21 cellular contexts compared by ENCODE assay signal in the genomic region with DNA sequence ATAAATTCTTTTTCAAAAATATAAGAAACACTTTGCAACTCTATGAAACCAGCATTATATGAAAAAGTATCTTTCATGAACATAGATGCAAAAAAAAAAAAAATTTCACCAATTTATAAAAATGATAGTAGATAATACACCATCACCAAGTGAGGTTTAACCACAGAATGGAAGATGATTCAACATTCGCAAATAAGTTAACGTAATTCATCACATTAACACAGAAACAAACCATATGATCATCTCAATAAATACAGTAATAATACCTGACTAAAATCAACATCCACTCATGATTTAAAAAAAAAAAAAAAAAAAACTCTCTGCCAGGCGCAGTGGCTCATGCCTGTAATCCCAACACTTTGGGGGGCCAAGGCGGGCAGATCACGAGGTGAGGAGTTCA.
"Had no signal": no experiment of that assay in that cellular context is flagged by ENCODE, and none has a peak within 500 bp of the region (broad histone marks: within the 10 kb centered on the region; RNA-seq: fewer than 3 reads in every experiment).

No MANE protein-coding gene starts in this region.

- H3K27me3 Mint-ChIP-seq: activated naive CD8-positive, alpha-beta T cell treated with anti-CD3 and anti-CD28 coated beads for 36 hours; central memory CD8-positive, alpha-beta T cell; progenitor cell of endocrine pancreas; T-cell; type B pancreatic cell had no signal

- H3K4me2 ChIP-seq: neural progenitor cell, SK-N-SH had no signal

- H3K9me3 Mint-ChIP-seq: central memory CD8-positive, alpha-beta T cell; T-cell; type B pancreatic cell had no signal

- H3K9me3 ChIP-seq: colonic mucosa, left lung, SK-N-SH had no signal

- H3K27ac Mint-ChIP-seq: neural progenitor cell, progenitor cell of endocrine pancreas, type B pancreatic cell had no signal

- H3K4me1 ChIP-seq: colonic mucosa had no signal

- H3K27me3 ChIP-seq: colonic mucosa, left lung, neural progenitor cell, stomach had no signal

- ATAC-seq: left lung, T-cell had no signal

- H3K4me3 Mint-ChIP-seq: activated naive CD8-positive, alpha-beta T cell treated with anti-CD3 and anti-CD28 coated beads for 36 hours; neural progenitor cell; type B pancreatic cell had no signal

- H3K4me3 ChIP-seq: colonic mucosa, left lung, neural progenitor cell, stomach had no signal

- FAIRE-seq: frontal cortex had no signal

- H2AFZ ChIP-seq: neural progenitor cell had no signal

- H3K27ac ChIP-seq: colonic mucosa, left lung, neural progenitor cell had no signal

- DNase-seq: activated CD4-positive, CD25-positive, alpha-beta regulatory T cell; activated effector memory CD4-positive, alpha-beta T cell treated with Interleukin-2 at 50 U/mL for 16 hours; activated naive CD8-positive, alpha-beta T cell treated with anti-CD3 and anti-CD28 coated beads for 36 hours; activated T-cell treated with anti-CD3 and anti-CD28 coated beads for 4 hours; amygdala; colonic mucosa; head of caudate nucleus; left lung; midbrain; SK-N-SH; stimulated activated CD4-positive, alpha-beta T cell treated with anti-CD3 and anti-CD28 coated beads, Interleukin-12 subunit alpha, Interleukin-12 subunit beta, amount 100 ng/mL, for 4 hours; stimulated activated CD4-positive, alpha-beta T cell treated with anti-CD3 and anti-CD28 coated beads, Interleukin-1b, Interleukin-23, amount 100 ng/mL, for 48 hours; stimulated activated CD8-positive, alpha-beta memory T cell treated with anti-CD3 and anti-CD28 coated beads, Interleukin-4, amount 100 ng/mL, for 48 hours; stomach; T-cell; T-helper 9 cell had no signal

- H3K36me3 ChIP-seq: colonic mucosa, neural progenitor cell had no signal

- H3K9ac ChIP-seq: neural progenitor cell, SK-N-SH had no signal

- H3K9me2 ChIP-seq: SK-N-SH had no signal
